Comparison of ENCODE assay signal across 2 cellular contexts in the genomic region with DNA sequence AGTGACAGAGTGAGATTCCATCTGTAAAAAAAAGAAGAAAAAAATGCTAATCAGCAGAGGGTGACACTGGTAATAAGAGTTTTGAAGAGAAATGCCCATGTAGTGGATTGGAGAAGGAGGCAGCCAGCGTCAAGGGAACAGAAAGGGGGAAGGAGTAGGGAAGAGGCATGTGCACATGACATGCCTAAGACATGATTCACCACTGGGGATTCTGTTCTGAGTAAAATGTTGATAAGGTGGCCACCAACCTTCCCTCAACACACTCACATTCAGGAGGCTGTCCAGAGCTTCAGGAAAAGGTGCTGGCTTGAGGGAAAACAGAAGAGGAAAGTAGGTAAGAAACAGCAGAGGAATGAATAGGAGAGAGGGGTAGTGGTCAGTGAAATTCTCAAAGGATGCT.
TF ChIP-seq lines count a peak whose summit lies in the region.

No MANE protein-coding gene starts in this region.

TF ChIP-seq in SK-N-SH treated with all-trans-retinoic acid at 6 μM for 48 hours, 23 proteins besides CTCF, POLR2A, EP300 and RAD21 (continued from another document):
- TF ChIP-seq, protein P1, sequence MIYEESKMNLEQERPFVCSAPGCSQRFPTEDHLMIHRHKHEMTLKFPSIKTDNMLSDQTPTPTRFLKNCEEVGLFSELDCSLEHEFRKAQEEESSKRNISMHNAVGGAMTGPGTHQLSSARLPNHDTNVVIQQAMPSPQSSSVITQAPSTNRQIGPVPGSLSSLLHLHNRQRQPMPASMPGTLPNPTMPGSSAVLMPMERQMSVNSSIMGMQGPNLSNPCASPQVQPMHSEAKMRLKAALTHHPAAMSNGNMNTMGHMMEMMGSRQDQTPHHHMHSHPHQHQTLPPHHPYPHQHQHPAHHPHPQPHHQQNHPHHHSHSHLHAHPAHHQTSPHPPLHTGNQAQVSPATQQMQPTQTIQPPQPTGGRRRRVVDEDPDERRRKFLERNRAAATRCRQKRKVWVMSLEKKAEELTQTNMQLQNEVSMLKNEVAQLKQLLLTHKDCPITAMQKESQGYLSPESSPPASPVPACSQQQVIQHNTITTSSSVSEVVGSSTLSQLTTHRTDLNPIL (CRISPR knock-in tag; IDR thresholded peaks at IDR 0.05; ENCODE audit: low read depth) = peak; percentile 34; the same call in 1 of the 2 replicates

TF ChIP-seq in SK-N-SH, 30 proteins besides CTCF, POLR2A, EP300 and RAD21 (continued from another document):
- TF ChIP-seq, protein P2, sequence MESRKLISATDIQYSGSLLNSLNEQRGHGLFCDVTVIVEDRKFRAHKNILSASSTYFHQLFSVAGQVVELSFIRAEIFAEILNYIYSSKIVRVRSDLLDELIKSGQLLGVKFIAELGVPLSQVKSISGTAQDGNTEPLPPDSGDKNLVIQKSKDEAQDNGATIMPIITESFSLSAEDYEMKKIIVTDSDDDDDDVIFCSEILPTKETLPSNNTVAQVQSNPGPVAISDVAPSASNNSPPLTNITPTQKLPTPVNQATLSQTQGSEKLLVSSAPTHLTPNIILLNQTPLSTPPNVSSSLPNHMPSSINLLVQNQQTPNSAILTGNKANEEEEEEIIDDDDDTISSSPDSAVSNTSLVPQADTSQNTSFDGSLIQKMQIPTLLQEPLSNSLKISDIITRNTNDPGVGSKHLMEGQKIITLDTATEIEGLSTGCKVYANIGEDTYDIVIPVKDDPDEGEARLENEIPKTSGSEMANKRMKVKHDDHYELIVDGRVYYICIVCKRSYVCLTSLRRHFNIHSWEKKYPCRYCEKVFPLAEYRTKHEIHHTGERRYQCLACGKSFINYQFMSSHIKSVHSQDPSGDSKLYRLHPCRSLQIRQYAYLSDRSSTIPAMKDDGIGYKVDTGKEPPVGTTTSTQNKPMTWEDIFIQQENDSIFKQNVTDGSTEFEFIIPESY (IDR thresholded peaks at IDR 0.05; ENCODE audit: borderline replicate concordance, low read depth) = no peak
- TF ChIP-seq, protein P3, sequence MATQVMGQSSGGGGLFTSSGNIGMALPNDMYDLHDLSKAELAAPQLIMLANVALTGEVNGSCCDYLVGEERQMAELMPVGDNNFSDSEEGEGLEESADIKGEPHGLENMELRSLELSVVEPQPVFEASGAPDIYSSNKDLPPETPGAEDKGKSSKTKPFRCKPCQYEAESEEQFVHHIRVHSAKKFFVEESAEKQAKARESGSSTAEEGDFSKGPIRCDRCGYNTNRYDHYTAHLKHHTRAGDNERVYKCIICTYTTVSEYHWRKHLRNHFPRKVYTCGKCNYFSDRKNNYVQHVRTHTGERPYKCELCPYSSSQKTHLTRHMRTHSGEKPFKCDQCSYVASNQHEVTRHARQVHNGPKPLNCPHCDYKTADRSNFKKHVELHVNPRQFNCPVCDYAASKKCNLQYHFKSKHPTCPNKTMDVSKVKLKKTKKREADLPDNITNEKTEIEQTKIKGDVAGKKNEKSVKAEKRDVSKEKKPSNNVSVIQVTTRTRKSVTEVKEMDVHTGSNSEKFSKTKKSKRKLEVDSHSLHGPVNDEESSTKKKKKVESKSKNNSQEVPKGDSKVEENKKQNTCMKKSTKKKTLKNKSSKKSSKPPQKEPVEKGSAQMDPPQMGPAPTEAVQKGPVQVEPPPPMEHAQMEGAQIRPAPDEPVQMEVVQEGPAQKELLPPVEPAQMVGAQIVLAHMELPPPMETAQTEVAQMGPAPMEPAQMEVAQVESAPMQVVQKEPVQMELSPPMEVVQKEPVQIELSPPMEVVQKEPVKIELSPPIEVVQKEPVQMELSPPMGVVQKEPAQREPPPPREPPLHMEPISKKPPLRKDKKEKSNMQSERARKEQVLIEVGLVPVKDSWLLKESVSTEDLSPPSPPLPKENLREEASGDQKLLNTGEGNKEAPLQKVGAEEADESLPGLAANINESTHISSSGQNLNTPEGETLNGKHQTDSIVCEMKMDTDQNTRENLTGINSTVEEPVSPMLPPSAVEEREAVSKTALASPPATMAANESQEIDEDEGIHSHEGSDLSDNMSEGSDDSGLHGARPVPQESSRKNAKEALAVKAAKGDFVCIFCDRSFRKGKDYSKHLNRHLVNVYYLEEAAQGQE (IDR thresholded peaks at IDR 0.05; ENCODE audit: low read depth, low read length) = no peak
- TF ChIP-seq YY1 (IDR thresholded peaks at IDR 0.05; ENCODE audit: low read depth) (no peak), FOXJ3 (CRISPR knock-in tag; IDR thresholded peaks at IDR 0.05) (no peak), GATA2 (CRISPR knock-in tag; IDR thresholded peaks at IDR 0.05) (no peak), GABPA (IDR thresholded peaks at IDR 0.05; ENCODE audit: low read depth) (no peak), POLR2AphosphoS5 (IDR thresholded peaks at IDR 0.05; ENCODE audit: low read depth, low read length) (no peak), RXRA (IDR thresholded peaks at IDR 0.05; ENCODE audit: borderline replicate concordance, low read depth) (no peak), TAF1 (IDR thresholded peaks at IDR 0.05; ENCODE audit: borderline replicate concordance, low read depth, low read length) (no peak), CHD2 (IDR thresholded peaks at IDR 0.05; ENCODE audit: low read length, partially characterized antibody) (no peak), NRF1 (IDR thresholded peaks at IDR 0.05; ENCODE audit: low read depth, low read length) (no peak), RCOR1 (IDR thresholded peaks at IDR 0.05; ENCODE audit: low read length) (no peak), SMC3 (IDR thresholded peaks at IDR 0.05; ENCODE audit: low read depth, low read length) (no peak)
- TF ChIP-seq, protein P4, sequence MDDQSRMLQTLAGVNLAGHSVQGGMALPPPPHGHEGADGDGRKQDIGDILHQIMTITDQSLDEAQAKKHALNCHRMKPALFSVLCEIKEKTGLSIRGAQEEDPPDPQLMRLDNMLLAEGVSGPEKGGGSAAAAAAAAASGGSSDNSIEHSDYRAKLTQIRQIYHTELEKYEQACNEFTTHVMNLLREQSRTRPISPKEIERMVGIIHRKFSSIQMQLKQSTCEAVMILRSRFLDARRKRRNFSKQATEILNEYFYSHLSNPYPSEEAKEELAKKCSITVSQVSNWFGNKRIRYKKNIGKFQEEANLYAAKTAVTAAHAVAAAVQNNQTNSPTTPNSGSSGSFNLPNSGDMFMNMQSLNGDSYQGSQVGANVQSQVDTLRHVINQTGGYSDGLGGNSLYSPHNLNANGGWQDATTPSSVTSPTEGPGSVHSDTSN (IDR thresholded peaks at IDR 0.05) = no peak
- TF ChIP-seq, protein P5, sequence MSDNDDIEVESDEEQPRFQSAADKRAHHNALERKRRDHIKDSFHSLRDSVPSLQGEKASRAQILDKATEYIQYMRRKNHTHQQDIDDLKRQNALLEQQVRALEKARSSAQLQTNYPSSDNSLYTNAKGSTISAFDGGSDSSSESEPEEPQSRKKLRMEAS (IDR thresholded peaks at IDR 0.05; ENCODE audit: low read depth) = no peak
TF ChIP-seq in SK-N-SH: peak in this region for 0.
